Comparison of ENCODE assay signal across 1 cellular context in genomic region chr15:95968856-95969255, GRCh38.
TF ChIP-seq lines count a peak whose summit lies in the region.

No MANE protein-coding gene starts in this region.

TF ChIP-seq in K562, 482 proteins besides CTCF, POLR2A, EP300 and RAD21 (continued from another document):
- TF ChIP-seq MNT (conservative IDR thresholded peaks at IDR 0.05) (no peak), EZH2 (IDR thresholded peaks at IDR 0.05; ENCODE audit: borderline replicate concordance, low read depth, low read length) (no peak), MAFG (tag; conservative IDR thresholded peaks at IDR 0.05) (0 out of 2 replicates have a peak, but pooled peaks have one; percentile 10), ZNF232 (CRISPR knock-in tag; IDR thresholded peaks at IDR 0.05) (no peak), CHD7 (IDR thresholded peaks at IDR 0.05; ENCODE audit: low read depth, low read length) (no peak), C11orf30 (IDR thresholded peaks at IDR 0.05; ENCODE audit: low read depth) (peak; percentile 53; the same call in 1 of the 2 replicates)
